16 cellular contexts compared by ENCODE assay signal in genomic region chr10:59243611-59244195, GRCh38.
DNase-seq lines count a peak whose midpoint lies in the region; ATAC-seq, FAIRE-seq and TF ChIP-seq lines count a peak whose summit lies in the region.
"Had no signal": no experiment of that assay in that cellular context is flagged by ENCODE, and none has a peak within 500 bp of the region (broad histone marks: within the 10 kb centered on the region; RNA-seq: fewer than 3 reads in every experiment).

No MANE protein-coding gene starts in this region.

- no peak overlapping the region for H3K9ac ChIP-seq in astrocyte (ENCODE audit: low read length)

- DNase-seq in GM23338 (ENCODE audit: low spot score), result peak; percentile 4
- DNase-seq in astrocyte (ENCODE audit: low read depth), result peak; percentile 14
- no peak for DNase-seq in endothelial cell (ENCODE audit: low spot score)
- no peak for DNase-seq in upper lobe of right lung
- no peak for DNase-seq in activated naive CD4-positive, alpha-beta T cell (lab: John Stamatoyannopoulos, UW)
- DNase-seq in uterus, result no peak
- DNase-seq: BE2C; CD4-positive, alpha-beta memory T cell; DMS153; DMS79 treated with DMSO at 0.1 percent for 48 hours; HCEC 1CT; HFFc6 had no signal

- 0 out of 3 replicates have a peak, but pooled peaks cover 3% of the 10 kb centered on the region for H3K36me3 Mint-ChIP-seq in GM23338 (ENCODE audit: low read depth)
- peaks cover 5% of the 10 kb centered on the region for H3K36me3 Mint-ChIP-seq in astrocyte (ENCODE audit: low read depth, unreplicated experiment)
- peaks cover 20% of the 10 kb centered on the region for H3K36me3 Mint-ChIP-seq in endothelial cell (ENCODE audit: low read depth, unreplicated experiment)
- H3K36me3 Mint-ChIP-seq: CD4-positive, alpha-beta memory T cell had no signal

- H3K4me2 ChIP-seq in GM23338 (no peak overlapping the region), astrocyte (ENCODE audit: low read length) (no peak overlapping the region)

- H3K27ac Mint-ChIP-seq in GM23338 (no peak overlapping the region), astrocyte (ENCODE audit: unreplicated experiment) (no peak overlapping the region), endothelial cell (ENCODE audit: unreplicated experiment) (peak overlapping the region; percentile 17)
- H3K27ac Mint-ChIP-seq: CD4-positive, alpha-beta memory T cell; HFFc6 had no signal

- H3K4me3 ChIP-seq in GM23338 (no peak overlapping the region), astrocyte (ENCODE audit: insufficient read depth, low read depth, low read length) (no peak overlapping the region), upper lobe of right lung (no peak overlapping the region), uterus (no peak overlapping the region)

- TF ChIP-seq POLR2A in uterus (IDR thresholded peaks at IDR 0.05), result no peak

- no peaks in the 10 kb centered on the region for H3K27me3 ChIP-seq in GM23338 (ENCODE audit: insufficient read depth)
- no peaks in the 10 kb centered on the region for H3K27me3 ChIP-seq in astrocyte (ENCODE audit: insufficient read depth, low read length)
- no peaks in the 10 kb centered on the region for H3K27me3 ChIP-seq in upper lobe of right lung
- no peaks in the 10 kb centered on the region for H3K27me3 ChIP-seq in uterus
- H3K27me3 ChIP-seq: BE2C had no signal

- no peaks in the 10 kb centered on the region for H3K9me2 ChIP-seq in GM23338 (ENCODE audit: insufficient read depth)

- H3F3A ChIP-seq in GM23338 (replicated peaks; ENCODE audit: low read depth), result no peaks in the 10 kb centered on the region

- intact Hi-C loops in upper lobe of right lung (cut with DNase I) (no loop called here), uterus (cut with DNase I; ENCODE audit: low total_unique reads) (loop anchor here (10.0 kb wide), 1 partner anchor 381 kb away; no protein-coding TSS in a partner anchor)

- no peaks in the 10 kb centered on the region for H3K4me1 ChIP-seq in GM23338 (ENCODE audit: insufficient read depth)
- no peaks in the 10 kb centered on the region for H3K4me1 ChIP-seq in astrocyte (ENCODE audit: insufficient read depth, low read length)
- no peaks in the 10 kb centered on the region for H3K4me1 ChIP-seq in upper lobe of right lung
- H3K4me1 ChIP-seq in uterus, result no peaks in the 10 kb centered on the region
- H3K4me1 ChIP-seq: BE2C had no signal

- no peak overlapping the region for H2AFZ ChIP-seq in GM23338
- H2AFZ ChIP-seq in astrocyte (ENCODE audit: low read depth, low read length), result no peak overlapping the region

- no peak overlapping the region for H3K4me3 Mint-ChIP-seq in GM23338
- no peak overlapping the region for H3K4me3 Mint-ChIP-seq in astrocyte (ENCODE audit: unreplicated experiment)
- H3K4me3 Mint-ChIP-seq in endothelial cell (ENCODE audit: unreplicated experiment), result no peak overlapping the region
- H3K4me3 Mint-ChIP-seq: CD4-positive, alpha-beta memory T cell; HFFc6 had no signal

- no peaks in the 10 kb centered on the region for H3K27me3 Mint-ChIP-seq in GM23338 (ENCODE audit: insufficient read depth, low read depth, poor library complexity)
- no peaks in the 10 kb centered on the region for H3K27me3 Mint-ChIP-seq in astrocyte (ENCODE audit: low read depth, unreplicated experiment)
- peaks cover 2% of the 10 kb centered on the region for H3K27me3 Mint-ChIP-seq in endothelial cell (ENCODE audit: unreplicated experiment)
- H3K27me3 Mint-ChIP-seq: CD4-positive, alpha-beta memory T cell had no signal

- no peak for TF ChIP-seq CTCF in GM23338 (conservative IDR thresholded peaks at IDR 0.05; ENCODE audit: low read depth in 2 of 2)
- no peak for TF ChIP-seq CTCF in astrocyte (IDR thresholded peaks at IDR 0.05; ENCODE audit: insufficient read depth, low read depth, low read length)
- TF ChIP-seq CTCF in endothelial cell (IDR thresholded peaks at IDR 0.05; ENCODE audit: unreplicated experiment), result no peak
- TF ChIP-seq CTCF in upper lobe of right lung (IDR thresholded peaks at IDR 0.05), result no peak
- no peak for TF ChIP-seq CTCF in uterus (IDR thresholded peaks at IDR 0.05)

- H3K9me3 ChIP-seq in astrocyte (ENCODE audit: insufficient read depth, low read depth, low read length), result no peaks in the 10 kb centered on the region
- H3K9me3 ChIP-seq in upper lobe of right lung, result no peaks in the 10 kb centered on the region
- H3K9me3 ChIP-seq in uterus, result no peaks in the 10 kb centered on the region
- H3K9me3 ChIP-seq: BE2C had no signal

- peaks cover 5% of the 10 kb centered on the region; the same call in 1 of the 3 replicates for H3K4me1 Mint-ChIP-seq in GM23338
- H3K4me1 Mint-ChIP-seq in astrocyte (ENCODE audit: low read depth, unreplicated experiment), result peaks cover 6% of the 10 kb centered on the region
- H3K4me1 Mint-ChIP-seq in endothelial cell (ENCODE audit: unreplicated experiment), result peaks cover 21% of the 10 kb centered on the region
- H3K4me1 Mint-ChIP-seq: CD4-positive, alpha-beta memory T cell had no signal

- no peak overlapping the region for H3K27ac ChIP-seq in GM23338 (ENCODE audit: low read depth)
- H3K27ac ChIP-seq in astrocyte (ENCODE audit: low read depth, low read length), result no peak overlapping the region
- H3K27ac ChIP-seq in temporal lobe (ENCODE audit: low read depth, low read length), result peak overlapping the region; percentile 2
- no peak overlapping the region for H3K27ac ChIP-seq in upper lobe of right lung
- H3K27ac ChIP-seq in uterus, result no peak overlapping the region
- H3K27ac ChIP-seq: C4-2B had no signal

- no peaks in the 10 kb centered on the region for H4K20me1 ChIP-seq in GM23338 (replicated peaks; ENCODE audit: insufficient read depth)
- H4K20me1 ChIP-seq in astrocyte (ENCODE audit: insufficient read depth, low read length), result no peaks in the 10 kb centered on the region

- H3K9me3 Mint-ChIP-seq in GM23338 (peaks cover 4% of the 10 kb centered on the region; the same call in 1 of the 3 replicates), astrocyte (ENCODE audit: unreplicated experiment) (no peaks in the 10 kb centered on the region), endothelial cell (ENCODE audit: unreplicated experiment) (no peaks in the 10 kb centered on the region)
- H3K9me3 Mint-ChIP-seq: HFFc6 had no signal

- FAIRE-seq in astrocyte (lab: Jason Lieb, UNC), result peak; percentile 9
- FAIRE-seq: A204.1, HTR-8/SVneo had no signal

- H3K79me2 ChIP-seq in GM23338 (replicated peaks; ENCODE audit: insufficient read depth) (no peaks in the 10 kb centered on the region), astrocyte (ENCODE audit: insufficient read depth, low read length) (no peaks in the 10 kb centered on the region)

- ATAC-seq in GM23338, result no peak
- ATAC-seq in upper lobe of right lung, result no peak

- H3K36me3 ChIP-seq in GM23338 (ENCODE audit: insufficient read depth) (no peaks in the 10 kb centered on the region), astrocyte (ENCODE audit: insufficient read depth, low read length) (no peaks in the 10 kb centered on the region), upper lobe of right lung (no peaks in the 10 kb centered on the region), uterus (no peaks in the 10 kb centered on the region)

TF ChIP-seq in GM23338, 12 proteins besides CTCF, POLR2A, EP300 and RAD21 (continues in another document):
- no peak for TF ChIP-seq POLR2AphosphoS5 (IDR thresholded peaks at IDR 0.05; ENCODE audit: low read depth)
- no peak for TF ChIP-seq CREB1 (CRISPR knock-in tag; IDR thresholded peaks at IDR 0.05; ENCODE audit: low read depth)
- TF ChIP-seq ZNF331 (CRISPR knock-in tag; IDR thresholded peaks at IDR 0.05; ENCODE audit: low read depth), result no peak
- no peak for TF ChIP-seq ZNF114 (CRISPR knock-in tag; IDR thresholded peaks at IDR 0.05)
- TF ChIP-seq JUNB (IDR thresholded peaks at IDR 0.05; ENCODE audit: unreplicated experiment), result no peak
- no peak for TF ChIP-seq NANOG (IDR thresholded peaks at IDR 0.05; ENCODE audit: borderline replicate concordance)
- TF ChIP-seq, protein P1, sequence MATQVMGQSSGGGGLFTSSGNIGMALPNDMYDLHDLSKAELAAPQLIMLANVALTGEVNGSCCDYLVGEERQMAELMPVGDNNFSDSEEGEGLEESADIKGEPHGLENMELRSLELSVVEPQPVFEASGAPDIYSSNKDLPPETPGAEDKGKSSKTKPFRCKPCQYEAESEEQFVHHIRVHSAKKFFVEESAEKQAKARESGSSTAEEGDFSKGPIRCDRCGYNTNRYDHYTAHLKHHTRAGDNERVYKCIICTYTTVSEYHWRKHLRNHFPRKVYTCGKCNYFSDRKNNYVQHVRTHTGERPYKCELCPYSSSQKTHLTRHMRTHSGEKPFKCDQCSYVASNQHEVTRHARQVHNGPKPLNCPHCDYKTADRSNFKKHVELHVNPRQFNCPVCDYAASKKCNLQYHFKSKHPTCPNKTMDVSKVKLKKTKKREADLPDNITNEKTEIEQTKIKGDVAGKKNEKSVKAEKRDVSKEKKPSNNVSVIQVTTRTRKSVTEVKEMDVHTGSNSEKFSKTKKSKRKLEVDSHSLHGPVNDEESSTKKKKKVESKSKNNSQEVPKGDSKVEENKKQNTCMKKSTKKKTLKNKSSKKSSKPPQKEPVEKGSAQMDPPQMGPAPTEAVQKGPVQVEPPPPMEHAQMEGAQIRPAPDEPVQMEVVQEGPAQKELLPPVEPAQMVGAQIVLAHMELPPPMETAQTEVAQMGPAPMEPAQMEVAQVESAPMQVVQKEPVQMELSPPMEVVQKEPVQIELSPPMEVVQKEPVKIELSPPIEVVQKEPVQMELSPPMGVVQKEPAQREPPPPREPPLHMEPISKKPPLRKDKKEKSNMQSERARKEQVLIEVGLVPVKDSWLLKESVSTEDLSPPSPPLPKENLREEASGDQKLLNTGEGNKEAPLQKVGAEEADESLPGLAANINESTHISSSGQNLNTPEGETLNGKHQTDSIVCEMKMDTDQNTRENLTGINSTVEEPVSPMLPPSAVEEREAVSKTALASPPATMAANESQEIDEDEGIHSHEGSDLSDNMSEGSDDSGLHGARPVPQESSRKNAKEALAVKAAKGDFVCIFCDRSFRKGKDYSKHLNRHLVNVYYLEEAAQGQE (IDR thresholded peaks at IDR 0.05; ENCODE audit: unreplicated experiment), result no peak

Comparison
In these comparisons a context has a peak if more than half of its experiments do, and no peak if none do; other contexts are left out.
1. DNase-seq: peak in GM23338 (single experiment) and astrocyte (single experiment); none in endothelial cell (single experiment), upper lobe of right lung (single experiment), activated naive CD4-positive, alpha-beta T cell (0 of 4) and uterus (0 of 2).